ENCODE assay signal across 27 cellular contexts in the genomic region with DNA sequence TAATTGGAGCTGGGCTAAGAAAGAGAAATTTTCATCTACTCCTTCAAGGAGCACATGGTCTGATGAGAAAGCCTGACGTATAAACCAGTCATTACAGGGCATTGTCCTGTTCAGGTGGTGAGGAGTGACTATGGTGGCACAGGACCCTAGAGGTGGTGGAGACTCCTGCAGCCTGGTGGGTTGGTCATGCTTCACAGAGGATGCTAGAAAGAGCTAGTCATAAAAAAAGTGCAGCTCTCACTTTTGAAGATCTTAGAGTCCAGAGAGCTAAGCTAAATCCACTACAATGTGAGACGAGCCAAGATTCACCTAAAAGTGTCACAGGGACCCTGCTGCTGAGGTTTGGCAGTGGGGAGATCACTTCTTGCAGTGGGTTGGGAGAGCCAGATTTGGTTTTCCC. TPM values are rescaled to one million over a fixed set of nuclear protein-coding genes. Genes with fewer than 3 reads are reported as not detected.
DNase-seq lines count a peak whose midpoint lies in the region; ATAC-seq and TF ChIP-seq lines count a peak whose summit lies in the region.
"Had no signal": no experiment of that assay in that cellular context is flagged by ENCODE, and none has a peak within 500 bp of the region (broad histone marks: within the 10 kb centered on the region; RNA-seq: fewer than 3 reads in every experiment).

No MANE protein-coding gene starts in this region.

- H3K4me3 Mint-ChIP-seq in stimulated activated naive CD8-positive, alpha-beta T cell treated with anti-CD3 and anti-CD28 coated beads, Interleukin-15, amount 100 ng/mL, for 72 hours, result no peak overlapping the region
- H3K4me3 Mint-ChIP-seq in effector memory CD8-positive, alpha-beta T cell, result no peak overlapping the region
- H3K4me3 Mint-ChIP-seq: activated T-helper 1 cell treated with anti-CD3 and anti-CD28 coated beads, Interleukin-12 subunit alpha, Interleukin-12 subunit beta, Interleukin-2, Interleukin-4 antibody, amounts not matched to agents 30 ng/mL and 10 ng/mL and 1 ng/mL, durations not matched to agents 14 hours and 24 hours and 36 hours; neural progenitor cell had no signal

- DNase-seq in activated CD4-positive, alpha-beta T cell treated with anti-CD3 and anti-CD28 coated beads for 48 hours, result peak; percentile 50
- no peak for DNase-seq in activated CD4-positive, alpha-beta T cell treated with anti-CD3 and anti-CD28 coated beads, Interleukin-2, amount 50 U/mL, for 4 hours
- DNase-seq in stimulated activated naive CD8-positive, alpha-beta T cell treated with anti-CD3 and anti-CD28 coated beads, Interleukin-15, amount 100 ng/mL, for 72 hours, result peak in 1 of 2 donors; percentile 31
- no peak for DNase-seq in stimulated activated naive CD8-positive, alpha-beta T cell treated with anti-CD3 and anti-CD28 coated beads, Interleukin-15, Interleukin-2, amounts not matched to agents 100 U/mL and 50 U/mL, for 24 hours
- no peak for DNase-seq in effector memory CD8-positive, alpha-beta T cell
- DNase-seq in testis, result no peak
- no peak for DNase-seq in activated CD4-positive, CD25-positive, alpha-beta regulatory T cell (lab: John Stamatoyannopoulos, UW)
- no peak for DNase-seq in NCI-H748 treated with DMSO at 0.1 percent for 48 hours (lab: John Stamatoyannopoulos, UW)
- DNase-seq: 8988T; activated naive CD4-positive, alpha-beta T cell treated with anti-CD3 and anti-CD28 coated beads, Interleukin-2, amount 50 U/mL, for 16 hours; DMS153; glutamatergic neuron; KG1; mesendoderm; NCI-H1930; NCI-H510A treated with DMSO at 0.1 percent for 48 hours; PC-3; retina; small intestine; stomach; thyroid gland had no signal

- H3K27ac ChIP-seq in testis, result peak overlapping the region; percentile 28 to 46
- H3K27ac ChIP-seq: neural progenitor cell, parathyroid adenoma, SK-N-MC, stomach, thyroid gland, uterus had no signal

- peak; percentile 41 for ATAC-seq in stimulated activated naive CD8-positive, alpha-beta T cell treated with anti-CD3 and anti-CD28 coated beads, Interleukin-15, amount 100 ng/mL, for 72 hours
- no peak for ATAC-seq in stimulated activated naive CD8-positive, alpha-beta T cell treated with anti-CD3 and anti-CD28 coated beads, Interleukin-15, Interleukin-2, amounts not matched to agents 100 U/mL and 50 U/mL, for 24 hours
- no peak for ATAC-seq in effector memory CD8-positive, alpha-beta T cell (replicated peaks)
- ATAC-seq: PC-3 had no signal

- no peaks in the 10 kb centered on the region for H3K27me3 Mint-ChIP-seq in stimulated activated naive CD8-positive, alpha-beta T cell treated with anti-CD3 and anti-CD28 coated beads, Interleukin-15, amount 100 ng/mL, for 72 hours
- no peaks in the 10 kb centered on the region for H3K27me3 Mint-ChIP-seq in effector memory CD8-positive, alpha-beta T cell

- 68 to 77% methylated on average over 2 of the region's 2 CpGs for WGBS in testis, 2 donors

- peaks cover 98% of the 10 kb centered on the region for H3K4me1 Mint-ChIP-seq in stimulated activated naive CD8-positive, alpha-beta T cell treated with anti-CD3 and anti-CD28 coated beads, Interleukin-15, amount 100 ng/mL, for 72 hours
- peaks cover 71 to 72% of the 10 kb centered on the region in 2 donors for H3K4me1 Mint-ChIP-seq in effector memory CD8-positive, alpha-beta T cell (ENCODE audit: low read depth in 2 of 2)

- peaks cover 24% of the 10 kb centered on the region for H3K36me3 Mint-ChIP-seq in effector memory CD8-positive, alpha-beta T cell (ENCODE audit: insufficient read depth)
- H3K36me3 Mint-ChIP-seq: neural progenitor cell had no signal

- H3K9me3 ChIP-seq in testis, result no peaks in the 10 kb centered on the region
- H3K9me3 ChIP-seq: MG63, stomach, thyroid gland, uterus had no signal

- H3K27me3 ChIP-seq in testis, result no peaks in the 10 kb centered on the region
- H3K27me3 ChIP-seq: neural progenitor cell, thyroid gland, uterus had no signal

- no peak for TF ChIP-seq CTCF in testis (IDR thresholded peaks at IDR 0.05)

- intact Hi-C loops in testis (cut with DNase I; ENCODE audit: low total_unique reads), result no loop called here

- H3K4me3 ChIP-seq in testis, result no peak overlapping the region
- H3K4me3 ChIP-seq: MG63, neural progenitor cell, SK-N-MC, stomach, thyroid gland, uterus had no signal

- H3K27ac Mint-ChIP-seq in stimulated activated naive CD8-positive, alpha-beta T cell treated with anti-CD3 and anti-CD28 coated beads, Interleukin-15, amount 100 ng/mL, for 72 hours, result no peak overlapping the region
- peak overlapping the region; percentile 98 to 99 for H3K27ac Mint-ChIP-seq in effector memory CD8-positive, alpha-beta T cell
- H3K27ac Mint-ChIP-seq: activated T-helper 1 cell treated with anti-CD3 and anti-CD28 coated beads, Interleukin-12 subunit alpha, Interleukin-12 subunit beta, Interleukin-2, Interleukin-4 antibody, amounts not matched to agents 30 ng/mL and 10 ng/mL and 1 ng/mL, durations not matched to agents 14 hours and 24 hours and 36 hours; neural progenitor cell had no signal

- H3K9me3 Mint-ChIP-seq in stimulated activated naive CD8-positive, alpha-beta T cell treated with anti-CD3 and anti-CD28 coated beads, Interleukin-15, amount 100 ng/mL, for 72 hours, result no peaks in the 10 kb centered on the region
- no peaks in the 10 kb centered on the region for H3K9me3 Mint-ChIP-seq in effector memory CD8-positive, alpha-beta T cell
- H3K9me3 Mint-ChIP-seq: activated T-helper 1 cell treated with anti-CD3 and anti-CD28 coated beads, Interleukin-12 subunit alpha, Interleukin-12 subunit beta, Interleukin-2, Interleukin-4 antibody, amounts not matched to agents 30 ng/mL and 10 ng/mL and 1 ng/mL, durations not matched to agents 14 hours and 24 hours and 36 hours; neural progenitor cell had no signal

- H3K36me3 ChIP-seq in testis (ENCODE audit: low read depth, missing control alignments), result no peaks in the 10 kb centered on the region
- H3K36me3 ChIP-seq: MG63, neural progenitor cell, stomach, thyroid gland, uterus had no signal

- H3K4me1 ChIP-seq in testis, result peaks cover 24% of the 10 kb centered on the region
- H3K4me1 ChIP-seq: parathyroid adenoma, thyroid gland, uterus had no signal

- no peak for TF ChIP-seq POLR2A in testis (IDR thresholded peaks at IDR 0.05)

RNA-seq across cellular contexts. Expression of gene ZNF831, which starts 9.8 kb away (rescaled TPM):
- total RNA-seq in testis, result 1 to 10 TPM; 4.0 to 4.8 TPM
- 0.99 TPM for polyA plus RNA-seq in testis (ENCODE audit: insufficient read depth, low read depth, low replicate concordance)
- total RNA-seq: PC-3 had no signal

Comparison
In these comparisons a context has a peak if more than half of its experiments do, and no peak if none do; other contexts are left out.
1. H3K27ac Mint-ChIP-seq: peak in effector memory CD8-positive, alpha-beta T cell (2 of 2); none in stimulated activated naive CD8-positive, alpha-beta T cell treated with anti-CD3 and anti-CD28 coated beads, Interleukin-15, amount 100 ng/mL, for 72 hours (0 of 2).